Comparison of ENCODE assay signal across 23 cellular contexts in genomic region chr20:39233755-39234154, GRCh38.
"Had no signal": no experiment of that assay in that cellular context is flagged by ENCODE, and none has a peak within 500 bp of the region (broad histone marks: within the 10 kb centered on the region; RNA-seq: fewer than 3 reads in every experiment).

No MANE protein-coding gene starts in this region.

- ATAC-seq: K562, Panc1, PC-3, SK-N-SH treated with all-trans-retinoic acid at 6 μM for 48 hours had no signal

- H3K27ac ChIP-seq: KMS-11, RWPE1 had no signal

- H3K4me3 ChIP-seq: K562 had no signal

- DNase-seq: MV-4-11; NCI-H1048; NCI-H1105; NCI-H1417; NCI-H1436 treated with DMSO at 0.1 percent for 48 hours; NCI-H1694; NCI-H187 treated with DMSO at 0.1 percent for 48 hours; NCI-H2029 treated with DMSO at 0.1 percent for 48 hours; NCI-H2171 treated with DMSO at 0.1 percent for 48 hours; NCI-H226; NCI-H446; NCI-H510A; NCI-H524 treated with DMSO at 0.1 percent for 48 hours; NCI-H69; NCI-H774; NK-92 treated with Interleukin-12 subunit alpha and Interleukin-12 subunit beta, amount 100 ng/mL, for 24 hours; PC-3; SHP77 had no signal

- H3K4me2 ChIP-seq: KMS-11 had no signal

- H3K9ac ChIP-seq: KMS-11 had no signal
